Comparison of ENCODE assay signal across 21 cellular contexts in genomic region chr6:168605964-168606363, GRCh38.
DNase-seq lines count a peak whose midpoint lies in the region; ATAC-seq and TF ChIP-seq lines count a peak whose summit lies in the region.
"Had no signal": no experiment of that assay in that cellular context is flagged by ENCODE, and none has a peak within 500 bp of the region (broad histone marks: within the 10 kb centered on the region; RNA-seq: fewer than 3 reads in every experiment).

No MANE protein-coding gene starts in this region.

- no peak overlapping the region for H3K27ac ChIP-seq in RWPE1
- no peak overlapping the region for H3K27ac ChIP-seq in hepatocyte
- peak overlapping the region in 3 of 5 donors; percentile 15 to 64 (median 61) for H3K27ac ChIP-seq in stomach
- no peak overlapping the region for H3K27ac ChIP-seq in suprapubic skin

- DNase-seq in DMS53 treated with DMSO at 0.1 percent for 48 hours (lab: John Stamatoyannopoulos, UW; ENCODE audit: unreplicated experiment) (peak; percentile 77), RWPE1 (ENCODE audit: low spot score) (peak; percentile 34), hepatocyte (ENCODE audit: low spot score) (peak; percentile 27), stomach (no peak), NCI-H2081 (lab: John Stamatoyannopoulos, UW) (no peak), suprapubic skin (ENCODE audit: low spot score in 2 of 2) (no peak)
- DNase-seq: activated CD4-positive, alpha-beta T cell treated with anti-CD3 and anti-CD28 coated beads for 1 hour; activated CD8-positive, alpha-beta T cell treated with anti-CD3 and anti-CD28 coated beads, Interleukin-2, amount 10 ng/mL, durations not matched to agents 7 days and 5 days; activated effector memory CD4-positive, alpha-beta T cell treated with Interleukin-2 at 50 U/mL for 16 hours; activated naive CD8-positive, alpha-beta T cell treated with anti-CD3 and anti-CD28 coated beads for 36 hours; activated T-cell treated with anti-CD3 and anti-CD28 coated beads for 4 hours; caudate nucleus; midbrain; natural killer cell; NCI-H187; NCI-H2227 treated with DMSO at 0.1 percent for 48 hours; NCI-H748 treated with DMSO at 0.1 percent for 48 hours; retina; T-helper 2 cell had no signal

- no peaks in the 10 kb centered on the region for H4K20me1 ChIP-seq in hepatocyte (ENCODE audit: insufficient read depth, poor library complexity, severe bottlenecking)

- intact Hi-C loops in stomach (cut with DNase I; ENCODE audit: low total_unique reads): no loop called here

- no peak overlapping the region for H2AFZ ChIP-seq in hepatocyte

- TF ChIP-seq POLR2A in stomach (IDR thresholded peaks at IDR 0.05) (no peak), suprapubic skin (IDR thresholded peaks at IDR 0.05) (no peak)

- H3K4me1 ChIP-seq in hepatocyte (ENCODE audit: insufficient read depth): peaks cover 5% of the 10 kb centered on the region
- H3K4me1 ChIP-seq in stomach: peaks cover 0 to 26% (median 3%) of the 10 kb centered on the region in 4 donors
- H3K4me1 ChIP-seq in suprapubic skin: peaks cover 5% of the 10 kb centered on the region

- no peak overlapping the region for H3K4me2 ChIP-seq in hepatocyte

- no peaks in the 10 kb centered on the region for H3K79me2 ChIP-seq in hepatocyte

- POLR2A ChIA-PET in RWPE1 (lab: Yijun Ruan, JAX; ENCODE audit: low non-redundant PET): no interaction called here

- TF ChIP-seq EP300 in stomach (IDR thresholded peaks at IDR 0.05): no peak
- TF ChIP-seq EP300 in suprapubic skin (IDR thresholded peaks at IDR 0.05): no peak

- H3K9me3 ChIP-seq in hepatocyte (ENCODE audit: low read depth) (no peaks in the 10 kb centered on the region), stomach (no peaks in the 10 kb centered on the region), suprapubic skin (no peaks in the 10 kb centered on the region)

- CTCF ChIA-PET in RWPE1 (lab: Yijun Ruan, JAX): interaction anchor here (0.7 kb wide), 1 partner anchor 36 kb away, joined by 3 read pairs; no protein-coding TSS in a partner anchor

- no peak for TF ChIP-seq CTCF in RWPE1 (conservative IDR thresholded peaks at IDR 0.05; ENCODE audit: low read depth)
- TF ChIP-seq CTCF in hepatocyte (IDR thresholded peaks at IDR 0.05; ENCODE audit: poor library complexity): peak; percentile 4
- no peak for TF ChIP-seq CTCF in stomach (IDR thresholded peaks at IDR 0.05)
- TF ChIP-seq CTCF in suprapubic skin (IDR thresholded peaks at IDR 0.05): no peak

- H3K4me3 ChIP-seq in hepatocyte: no peak overlapping the region
- no peak overlapping the region for H3K4me3 ChIP-seq in stomach
- no peak overlapping the region for H3K4me3 ChIP-seq in suprapubic skin

- WGBS in hepatocyte (ENCODE audit: low lambda C conversion rate, missing lambda C conversion rate): 65% methylated on average over 7 of the region's 7 CpGs
- WGBS in stomach, 5 donors: 54 to 64% (median 55%) methylated on average over 7 of the region's 7 CpGs
- WGBS in suprapubic skin: 82% methylated on average over 7 of the region's 7 CpGs

- no peaks in the 10 kb centered on the region for H3K9me2 ChIP-seq in hepatocyte (replicated peaks; ENCODE audit: insufficient read depth)

- ATAC-seq in GM19023 (IDR thresholded peaks at IDR 0.05; ENCODE audit: unreplicated experiment): no peak
- ATAC-seq: activated CD8-positive, alpha-beta T cell treated with anti-CD3 and anti-CD28 coated beads, Interleukin-2, amount 10 ng/mL, durations not matched to agents 7 days and 5 days; natural killer cell; SK-N-SH treated with all-trans-retinoic acid at 6 μM for 48 hours had no signal

- peaks cover 5% of the 10 kb centered on the region for H3K27me3 ChIP-seq in hepatocyte
- H3K27me3 ChIP-seq in stomach: no peaks in the 10 kb centered on the region
- no peaks in the 10 kb centered on the region for H3K27me3 ChIP-seq in suprapubic skin

- H3K36me3 ChIP-seq in hepatocyte (replicated peaks; ENCODE audit: insufficient read depth, low read depth) (no peaks in the 10 kb centered on the region), stomach (peaks cover 0 to 10% (median 2%) of the 10 kb centered on the region in 4 donors), suprapubic skin (no peaks in the 10 kb centered on the region)

Comparison
In these comparisons a context has a peak if more than half of its experiments do, and no peak if none do; other contexts are left out.
1. DNase-seq: peak in DMS53 treated with DMSO at 0.1 percent for 48 hours (single experiment), RWPE1 (single experiment) and hepatocyte (single experiment); none in stomach (single experiment), NCI-H2081 (0 of 2) and suprapubic skin (0 of 2).
2. H3K27ac ChIP-seq: peak in stomach (3 of 5); none in RWPE1 (single experiment), hepatocyte (single experiment) and suprapubic skin (single experiment).